Comparison of ENCODE assay signal across 24 cellular contexts in genomic region chr11:19395050-19395449, GRCh38.
DNase-seq lines count a peak whose midpoint lies in the region; ATAC-seq lines count a peak whose summit lies in the region.
"Had no signal": no experiment of that assay in that cellular context is flagged by ENCODE, and none has a peak within 500 bp of the region (broad histone marks: within the 10 kb centered on the region; RNA-seq: fewer than 3 reads in every experiment).

No MANE protein-coding gene starts in this region.

- peak; percentile 15 for ATAC-seq in GM18520 (IDR thresholded peaks at IDR 0.05; ENCODE audit: unreplicated experiment)
- ATAC-seq in GM21576 (IDR thresholded peaks at IDR 0.05; ENCODE audit: unreplicated experiment), result peak; percentile 7
- ATAC-seq in HG03342 (IDR thresholded peaks at IDR 0.05; ENCODE audit: unreplicated experiment), result peak; percentile 16
- ATAC-seq in GM21367 (IDR thresholded peaks at IDR 0.05; ENCODE audit: unreplicated experiment), result no peak
- ATAC-seq: left lung, natural killer cell, right lobe of liver had no signal

- no peak overlapping the region for H3K4me3 ChIP-seq in iPS DF 6.9 (ENCODE audit: low read length)
- H3K4me3 ChIP-seq: BLaER1 treated with 17β-estradiol and CSF1 and Interleukin-3, amounts not matched to agents 10 nM and 100 nM; left lung; MG63; ovary; PC-9; right lobe of liver; uterus had no signal

- no peaks in the 10 kb centered on the region for H3K9me3 ChIP-seq in iPS DF 6.9 (ENCODE audit: control insufficient read depth, insufficient read depth, low read length)
- H3K9me3 ChIP-seq: left lung, MG63, ovary, right lobe of liver, uterus had no signal

- H3K36me3 ChIP-seq in iPS DF 6.9 (ENCODE audit: control insufficient read depth, insufficient read depth, low read length), result no peaks in the 10 kb centered on the region
- H3K36me3 ChIP-seq: BLaER1 treated with 17β-estradiol and CSF1 and Interleukin-3, amounts not matched to agents 10 nM and 100 nM; left lung; MG63; ovary; right lobe of liver; uterus had no signal

- no peaks in the 10 kb centered on the region for H3K27me3 ChIP-seq in iPS DF 6.9 (ENCODE audit: control insufficient read depth, insufficient read depth, low read length)
- H3K27me3 ChIP-seq: BLaER1 treated with 17β-estradiol and CSF1 and Interleukin-3, amounts not matched to agents 10 nM and 100 nM; left lung; MG63; ovary; right lobe of liver; uterus had no signal

- no CpG with 5 or more reads among the region's 3 CpGs for WGBS in iPS DF 6.9 (ENCODE audit: insufficient coverage, insufficient read length)

- DNase-seq in iPS DF 6.9 (ENCODE audit: low read depth, low spot score) (peak; percentile 27), DMS79 treated with DMSO at 0.1 percent for 48 hours (lab: John Stamatoyannopoulos, UW) (no peak), cerebellar cortex (ENCODE audit: low spot score) (no peak), NCI-H1930 (lab: John Stamatoyannopoulos, UW) (no peak)
- DNase-seq: activated CD4-positive, alpha-beta T cell treated with anti-CD3 and anti-CD28 coated beads for 48 hours; activated naive CD8-positive, alpha-beta T cell treated with anti-CD3 and anti-CD28 coated beads, Interleukin-2, amount 10 ng/mL, durations not matched to agents 7 days and 5 days; Calu3; left lung; MG63; natural killer cell; NCI-H1436 treated with DMSO at 0.1 percent for 48 hours; NCI-H2227 treated with DMSO at 0.1 percent for 48 hours; ovary; PC-9; right lobe of liver; SIG-M5; stimulated activated CD8-positive, alpha-beta memory T cell treated with anti-CD3 and anti-CD28 coated beads, Interleukin-4, amount 100 ng/mL, for 48 hours; substantia nigra; uterus had no signal

- H3K27ac ChIP-seq in iPS DF 6.9 (ENCODE audit: low read length), result no peak overlapping the region
- H3K27ac ChIP-seq: BLaER1 treated with 17β-estradiol and CSF1 and Interleukin-3, amounts not matched to agents 10 nM and 100 nM; left lung; ovary; PC-9; right lobe of liver; uterus had no signal

- peaks cover 4% of the 10 kb centered on the region for H3K4me1 ChIP-seq in iPS DF 6.9 (ENCODE audit: control insufficient read depth, insufficient read depth, low read length)
- H3K4me1 ChIP-seq: left lung, uterus had no signal
